1 cellular context compared by ENCODE assay signal in genomic region chr17:61149862-61150362, GRCh38.
TF ChIP-seq lines count a peak whose summit lies in the region.

No MANE protein-coding gene starts in this region.

TF ChIP-seq in SK-N-SH, 30 proteins besides CTCF, POLR2A, EP300 and RAD21 (continued from another document):
- TF ChIP-seq PBX3 (IDR thresholded peaks at IDR 0.05) (no peak), REST (IDR thresholded peaks at IDR 0.05; ENCODE audit: low read depth, low read length) (no peak), NFIC (IDR thresholded peaks at IDR 0.05; ENCODE audit: borderline replicate concordance) (no peak), MXI1 (IDR thresholded peaks at IDR 0.05; ENCODE audit: low read depth, low read length) (no peak), ZBTB33 (IDR thresholded peaks at IDR 0.05; ENCODE audit: borderline replicate concordance, low read depth) (no peak), CHD2 (IDR thresholded peaks at IDR 0.05; ENCODE audit: low read length, partially characterized antibody) (peak; percentile 94), RCOR1 (IDR thresholded peaks at IDR 0.05; ENCODE audit: low read length) (peak; percentile 69; the same call in 1 of the 2 replicates), USF1 (IDR thresholded peaks at IDR 0.05; ENCODE audit: borderline replicate concordance, low read depth) (no peak), SMC3 (IDR thresholded peaks at IDR 0.05; ENCODE audit: low read depth, low read length) (no peak), ELF1 (IDR thresholded peaks at IDR 0.05) (no peak), TAF1 (IDR thresholded peaks at IDR 0.05; ENCODE audit: borderline replicate concordance, low read depth, low read length) (no peak), MAX (IDR thresholded peaks at IDR 0.05; ENCODE audit: low read depth) (no peak), GABPA (IDR thresholded peaks at IDR 0.05; ENCODE audit: low read depth) (no peak), TCF12 (IDR thresholded peaks at IDR 0.05) (peak; percentile 64; the same call in 1 of the 2 replicates), IRF3 (IDR thresholded peaks at IDR 0.05; ENCODE audit: low read depth, low read length) (no peak), TEAD4 (IDR thresholded peaks at IDR 0.05; ENCODE audit: borderline replicate concordance, insufficient read depth) (no peak)
